Comparison of ENCODE assay signal across 1 cellular context in genomic region chr20:8205996-8206395, GRCh38.
A peak's percentile ranks its signal among the peaks of the same experiment; 100 is the strongest.
TF ChIP-seq lines count a peak whose summit lies in the region.

No MANE protein-coding gene starts in this region.

TF ChIP-seq in HepG2, 621 proteins besides CTCF, POLR2A, EP300 and RAD21 (continued from another document and continues in another):
- TF ChIP-seq ZNF710 (CRISPR knock-in tag; IDR thresholded peaks at IDR 0.05; ENCODE audit: borderline replicate concordance) (peak; percentile 99), HNRNPK (IDR thresholded peaks at IDR 0.05; ENCODE audit: low read depth, low read length, poor library complexity, severe bottlenecking) (peak; percentile 8), ZFP37 (CRISPR knock-in tag; IDR thresholded peaks at IDR 0.05; ENCODE audit: borderline replicate concordance) (no peak), GATAD1 (CRISPR knock-in tag; IDR thresholded peaks at IDR 0.05) (peak; percentile 50; the same call in 1 of the 2 replicates), SSRP1 (CRISPR knock-in tag; IDR thresholded peaks at IDR 0.05) (peak; percentile 43; the same call in 1 of the 2 replicates), MBD4 (IDR thresholded peaks at IDR 0.05; ENCODE audit: borderline replicate concordance, low read length) (peak; percentile 76; the same call in 1 of the 2 replicates), MTF2 (CRISPR knock-in tag; IDR thresholded peaks at IDR 0.05; ENCODE audit: borderline replicate concordance) (no peak), NFIC (IDR thresholded peaks at IDR 0.05; ENCODE audit: low read length) (peak; percentile 91; the same call in 1 of the 2 replicates), ZBTB20 (CRISPR knock-in tag; IDR thresholded peaks at IDR 0.05; ENCODE audit: borderline replicate concordance, low read depth) (peak; percentile 99; the same call in 1 of the 2 replicates), GPN1 (CRISPR knock-in tag; IDR thresholded peaks at IDR 0.05; ENCODE audit: borderline replicate concordance) (no peak), ZFAT (CRISPR knock-in tag; conservative IDR thresholded peaks at IDR 0.05) (no peak), NR2F6 (IDR thresholded peaks at IDR 0.05) (peak; percentile 99), NR2F6 (CRISPR knock-in tag; IDR thresholded peaks at IDR 0.05) (peak; percentile 99), ZNF660 (CRISPR knock-in tag; IDR thresholded peaks at IDR 0.05; ENCODE audit: borderline replicate concordance, low read depth) (no peak), ZNF3 (CRISPR knock-in tag; IDR thresholded peaks at IDR 0.05) (no peak), ZNF451 (CRISPR knock-in tag; IDR thresholded peaks at IDR 0.05) (no peak), YEATS4 (CRISPR knock-in tag; IDR thresholded peaks at IDR 0.05; ENCODE audit: borderline replicate concordance) (0 out of 2 replicates have a peak, but pooled peaks have one; percentile 43), HOXA5 (CRISPR knock-in tag; IDR thresholded peaks at IDR 0.05) (peak; percentile 88), KDM1A (CRISPR knock-in tag; IDR thresholded peaks at IDR 0.05) (peak; percentile 74; the same call in 1 of the 2 replicates), FOSL1 (CRISPR knock-in tag; IDR thresholded peaks at IDR 0.05; ENCODE audit: borderline replicate concordance) (peak; percentile 94), CEBPG (CRISPR knock-in tag; IDR thresholded peaks at IDR 0.05) (peak; percentile 83), HDAC1 (CRISPR knock-in tag; IDR thresholded peaks at IDR 0.05) (peak; percentile 90), RFX1 (IDR thresholded peaks at IDR 0.05) (no peak), CREB3 (CRISPR knock-in tag; IDR thresholded peaks at IDR 0.05) (0 out of 2 replicates have a peak, but pooled peaks have one; percentile 28), ESRRA (CRISPR knock-in tag; IDR thresholded peaks at IDR 0.05; ENCODE audit: low read depth) (peak; percentile 55; the same call in 1 of the 2 replicates), CBFB (CRISPR knock-in tag; IDR thresholded peaks at IDR 0.05) (peak; percentile 65), ZNF446 (CRISPR knock-in tag; IDR thresholded peaks at IDR 0.05) (no peak), ZNF292 (CRISPR knock-in tag; IDR thresholded peaks at IDR 0.05; ENCODE audit: borderline replicate concordance, low read depth) (peak; percentile 48; the same call in 1 of the 2 replicates), KAT8 (CRISPR knock-in tag; IDR thresholded peaks at IDR 0.05) (peak; percentile 73), SALL1 (CRISPR knock-in tag; IDR thresholded peaks at IDR 0.05) (peak; percentile 82; the same call in 1 of the 2 replicates), ARID3A (IDR thresholded peaks at IDR 0.05; ENCODE audit: low read depth, low read length) (peak; percentile 74), ZNF335 (CRISPR knock-in tag; IDR thresholded peaks at IDR 0.05) (peak; percentile 66; the same call in 1 of the 2 replicates), SAP130 (CRISPR knock-in tag; IDR thresholded peaks at IDR 0.05; ENCODE audit: low read depth) (peak; percentile 85), TBL1XR1 (IDR thresholded peaks at IDR 0.05; ENCODE audit: borderline replicate concordance, low read length, partially characterized antibody) (peak; percentile 92), THRA (CRISPR knock-in tag; IDR thresholded peaks at IDR 0.05; ENCODE audit: borderline replicate concordance) (peak; percentile 99), MTERF4 (CRISPR knock-in tag; IDR thresholded peaks at IDR 0.05) (no peak), PHF21A (CRISPR knock-in tag; IDR thresholded peaks at IDR 0.05) (peak; percentile 44; the same call in 1 of the 2 replicates), SMC3 (IDR thresholded peaks at IDR 0.05; ENCODE audit: low read length) (peak; percentile 22; the same call in 1 of the 2 replicates), BRD4 (CRISPR knock-in tag; IDR thresholded peaks at IDR 0.05) (no peak), SMARCC2 (IDR thresholded peaks at IDR 0.05) (peak; percentile 81; the same call in 1 of the 2 replicates), POLR2G (IDR thresholded peaks at IDR 0.05; ENCODE audit: low read depth, low read length) (no peak), CREM (IDR thresholded peaks at IDR 0.05) (peak; percentile 84), CREM (CRISPR knock-in tag; IDR thresholded peaks at IDR 0.05) (no peak), ARNT (IDR thresholded peaks at IDR 0.05) (no peak), ASH2L (IDR thresholded peaks at IDR 0.05; ENCODE audit: insufficient read length, low read depth, low read length) (peak; percentile 60), ZBTB43 (CRISPR knock-in tag; conservative IDR thresholded peaks at IDR 0.05) (peak; percentile 66; the same call in 1 of the 2 replicates), PAX8 (CRISPR knock-in tag; IDR thresholded peaks at IDR 0.05; ENCODE audit: borderline replicate concordance) (no peak), HMG20B (CRISPR knock-in tag; conservative IDR thresholded peaks at IDR 0.05) (peak; percentile 96), ZNF205 (CRISPR knock-in tag; IDR thresholded peaks at IDR 0.05) (peak; percentile 80; the same call in 1 of the 2 replicates), ZBTB34 (CRISPR knock-in tag; IDR thresholded peaks at IDR 0.05) (peak; percentile 62; the same call in 1 of the 2 replicates), ZXDC (CRISPR knock-in tag; IDR thresholded peaks at IDR 0.05) (no peak), ZNF414 (CRISPR knock-in tag; IDR thresholded peaks at IDR 0.05) (peak; percentile 69; the same call in 1 of the 2 replicates), MLLT10 (CRISPR knock-in tag; IDR thresholded peaks at IDR 0.05) (no peak), PHF5A (CRISPR knock-in tag; IDR thresholded peaks at IDR 0.05; ENCODE audit: low read depth, unreplicated experiment) (peak; percentile 65), LCORL (IDR thresholded peaks at IDR 0.05) (no peak), LCORL (CRISPR knock-in tag; IDR thresholded peaks at IDR 0.05) (peak; percentile 72), GTF3A (CRISPR knock-in tag; conservative IDR thresholded peaks at IDR 0.05) (no peak), ZNF333 (CRISPR knock-in tag; IDR thresholded peaks at IDR 0.05; ENCODE audit: borderline replicate concordance) (no peak), JUN (CRISPR knock-in tag; IDR thresholded peaks at IDR 0.05) (peak; percentile 93), ETV6 (CRISPR knock-in tag; conservative IDR thresholded peaks at IDR 0.05) (no peak), AGO1 (IDR thresholded peaks at IDR 0.05; ENCODE audit: low read depth, low read length, poor library complexity, severe bottlenecking) (no peak), E2F1 (CRISPR knock-in tag; IDR thresholded peaks at IDR 0.05) (no peak)
